In genomic region chr6:20126789-20127653, GRCh38 we compare ENCODE assay signal across 9 cellular contexts.
DNase-seq lines count a peak whose midpoint lies in the region; ATAC-seq and TF ChIP-seq lines count a peak whose summit lies in the region.
"Had no signal": no experiment of that assay in that cellular context is flagged by ENCODE, and none has a peak within 500 bp of the region (broad histone marks: within the 10 kb centered on the region; RNA-seq: fewer than 3 reads in every experiment).

No MANE protein-coding gene starts in this region.

- ATAC-seq in GM21515 (IDR thresholded peaks at IDR 0.05; ENCODE audit: unreplicated experiment) = peak; percentile 91
- peak; percentile 70 for ATAC-seq in stimulated activated naive CD8-positive, alpha-beta T cell treated with anti-CD3 and anti-CD28 coated beads, Interleukin-15, amount 100 ng/mL, for 72 hours

- H3K27me3 Mint-ChIP-seq in stimulated activated naive CD8-positive, alpha-beta T cell treated with anti-CD3 and anti-CD28 coated beads, Interleukin-15, amount 100 ng/mL, for 72 hours = no peaks in the 10 kb centered on the region
- H3K27me3 Mint-ChIP-seq: activated naive CD8-positive, alpha-beta T cell had no signal

- H3K27ac ChIP-seq in OCI-LY1 (ENCODE audit: low read depth, low read length, poor library complexity, severe bottlenecking) (no peak overlapping the region), fibroblast of lung (ENCODE audit: insufficient read depth, low read length) (no peak overlapping the region), neural cell (ENCODE audit: low read length) (no peak overlapping the region)

- no peaks in the 10 kb centered on the region for H3K79me2 ChIP-seq in OCI-LY1 (ENCODE audit: insufficient read depth, low read length)
- no peaks in the 10 kb centered on the region for H3K79me2 ChIP-seq in fibroblast of lung (ENCODE audit: control insufficient read depth, insufficient read depth, low read length)
- H3K79me2 ChIP-seq in neural cell (replicated peaks; ENCODE audit: insufficient read depth, low read length) = no peaks in the 10 kb centered on the region

- H3K36me3 ChIP-seq in OCI-LY1 (ENCODE audit: insufficient read depth, low read length) = no peaks in the 10 kb centered on the region
- no peaks in the 10 kb centered on the region for H3K36me3 ChIP-seq in fibroblast of lung (ENCODE audit: control insufficient read depth, insufficient read depth, low read length)
- no peaks in the 10 kb centered on the region for H3K36me3 ChIP-seq in neural cell (ENCODE audit: insufficient read depth, low read length)

- H3K4me3 ChIP-seq in OCI-LY1 (ENCODE audit: low read depth, low read length, poor library complexity, severe bottlenecking) (no peak overlapping the region), fibroblast of lung (replicated peaks in 1 of 4; ENCODE audit: control extremely low read depth in 1 of 4, insufficient read depth in 1 of 4, low read depth in 3 of 4, low read length in 4 of 4) (no peak overlapping the region), neural cell (ENCODE audit: low read length) (no peak overlapping the region)

- TF ChIP-seq EP300 in Ishikawa (IDR thresholded peaks at IDR 0.05; ENCODE audit: borderline replicate concordance) = no peak
- TF ChIP-seq EP300 in neural cell (conservative IDR thresholded peaks at IDR 0.05; ENCODE audit: poor library complexity, severe bottlenecking) = no peak

- H3K4me3 Mint-ChIP-seq in stimulated activated naive CD8-positive, alpha-beta T cell treated with anti-CD3 and anti-CD28 coated beads, Interleukin-15, amount 100 ng/mL, for 72 hours = no peak overlapping the region
- H3K4me3 Mint-ChIP-seq: activated naive CD8-positive, alpha-beta T cell had no signal

- no peaks in the 10 kb centered on the region for H3K9me3 Mint-ChIP-seq in stimulated activated naive CD8-positive, alpha-beta T cell treated with anti-CD3 and anti-CD28 coated beads, Interleukin-15, amount 100 ng/mL, for 72 hours

- H3K9me2 ChIP-seq in OCI-LY1 (ENCODE audit: low read depth, low read length) (no peaks in the 10 kb centered on the region), neural cell (ENCODE audit: insufficient read depth, low read length) (no peaks in the 10 kb centered on the region)

- H3K27me3 ChIP-seq in OCI-LY1 (ENCODE audit: insufficient read depth, low read length) (no peaks in the 10 kb centered on the region), fibroblast of lung (ENCODE audit: control insufficient read depth, insufficient read depth, low read length) (no peaks in the 10 kb centered on the region), neural cell (ENCODE audit: insufficient read depth, low read depth, low read length) (no peaks in the 10 kb centered on the region)

- H4K20me1 ChIP-seq in OCI-LY1 (ENCODE audit: insufficient read depth, low read length) = no peaks in the 10 kb centered on the region
- H4K20me1 ChIP-seq in fibroblast of lung (ENCODE audit: control insufficient read depth, extremely low read depth, insufficient read depth, low read length) = no peaks in the 10 kb centered on the region
- no peaks in the 10 kb centered on the region for H4K20me1 ChIP-seq in neural cell (ENCODE audit: insufficient read depth)

- H3K27ac Mint-ChIP-seq in stimulated activated naive CD8-positive, alpha-beta T cell treated with anti-CD3 and anti-CD28 coated beads, Interleukin-15, amount 100 ng/mL, for 72 hours = no peak overlapping the region
- H3K27ac Mint-ChIP-seq: activated naive CD8-positive, alpha-beta T cell had no signal

- H3K9ac ChIP-seq in OCI-LY1 (ENCODE audit: low read length) (no peak overlapping the region), fibroblast of lung (ENCODE audit: insufficient read depth, low read length) (no peak overlapping the region), neural cell (ENCODE audit: low read length) (no peak overlapping the region)

- peak; percentile 87 for TF ChIP-seq CTCF in OCI-LY1 (IDR thresholded peaks at IDR 0.05; ENCODE audit: low read length)
- peak; percentile 86 to 99 for TF ChIP-seq CTCF in fibroblast of lung (conservative IDR thresholded peaks at IDR 0.05 in 1 of 2, IDR thresholded peaks at IDR 0.05 in 1 of 2; ENCODE audit: low read depth in 1 of 2, low read length in 2 of 2)
- TF ChIP-seq CTCF in neural cell (IDR thresholded peaks at IDR 0.05; ENCODE audit: poor library complexity, severe bottlenecking) = peak; percentile 47

- H3F3A ChIP-seq in OCI-LY1 (ENCODE audit: insufficient read depth, low read length) (no peaks in the 10 kb centered on the region), neural cell (ENCODE audit: insufficient read depth, low read length, poor library complexity, severe bottlenecking) (no peaks in the 10 kb centered on the region)

- H3K4me1 Mint-ChIP-seq in stimulated activated naive CD8-positive, alpha-beta T cell treated with anti-CD3 and anti-CD28 coated beads, Interleukin-15, amount 100 ng/mL, for 72 hours = peaks cover 5% of the 10 kb centered on the region

- in situ Hi-C loops in Caki2 (cut with HindIII; ENCODE audit: low pct_unique_long_range_greater_than_20kb, low sequenced_read_pairs) = no loop called here

- peak; percentile 80 for TF ChIP-seq RAD21 in Ishikawa (IDR thresholded peaks at IDR 0.05; ENCODE audit: low read depth)
- peak; percentile 27 for TF ChIP-seq RAD21 in neural cell (conservative IDR thresholded peaks at IDR 0.05)

- H3K4me2 ChIP-seq in OCI-LY1 (ENCODE audit: low read length) (no peak overlapping the region), fibroblast of lung (ENCODE audit: extremely low read depth, insufficient read depth, low read length) (no peak overlapping the region), neural cell (ENCODE audit: low read length) (no peak overlapping the region)

- no peaks in the 10 kb centered on the region for H3K9me3 ChIP-seq in OCI-LY1 (ENCODE audit: low read length)
- H3K9me3 ChIP-seq in fibroblast of lung (ENCODE audit: control insufficient read depth, insufficient read depth, low read depth, low read length) = no peaks in the 10 kb centered on the region
- H3K9me3 ChIP-seq in neural cell (ENCODE audit: low read length) = no peaks in the 10 kb centered on the region

- H3K4me1 ChIP-seq in OCI-LY1 (ENCODE audit: insufficient read depth, low read length, severe bottlenecking) = no peaks in the 10 kb centered on the region
- H3K4me1 ChIP-seq in fibroblast of lung (ENCODE audit: control insufficient read depth, extremely low read depth, insufficient read depth, low read length) = no peaks in the 10 kb centered on the region

- H2AFZ ChIP-seq in OCI-LY1 (ENCODE audit: low read length) (no peak overlapping the region), fibroblast of lung (ENCODE audit: low read length) (peak overlapping the region; percentile 7), neural cell (ENCODE audit: low read depth, low read length) (no peak overlapping the region)

- DNase-seq in Caki2 (ENCODE audit: low read depth) (peak; percentile 55), activated T-cell treated with anti-CD3 and anti-CD28 coated beads for 24 hours (ENCODE audit: low read depth) (peak; percentile 42), fibroblast of lung (ENCODE audit: low read depth in 2 of 2) (peak; percentile 22 to 50)
- DNase-seq in stimulated activated naive CD8-positive, alpha-beta T cell treated with anti-CD3 and anti-CD28 coated beads, Interleukin-15, amount 100 ng/mL, for 72 hours = peak; percentile 36 to 40

TF ChIP-seq in Ishikawa, 13 proteins besides CTCF, POLR2A, EP300 and RAD21 (continues in another document):
- TF ChIP-seq, protein P1, sequence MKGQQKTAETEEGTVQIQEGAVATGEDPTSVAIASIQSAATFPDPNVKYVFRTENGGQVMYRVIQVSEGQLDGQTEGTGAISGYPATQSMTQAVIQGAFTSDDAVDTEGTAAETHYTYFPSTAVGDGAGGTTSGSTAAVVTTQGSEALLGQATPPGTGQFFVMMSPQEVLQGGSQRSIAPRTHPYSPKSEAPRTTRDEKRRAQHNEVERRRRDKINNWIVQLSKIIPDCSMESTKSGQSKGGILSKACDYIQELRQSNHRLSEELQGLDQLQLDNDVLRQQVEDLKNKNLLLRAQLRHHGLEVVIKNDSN (IDR thresholded peaks at IDR 0.05) = no peak
- TF ChIP-seq YY1 (IDR thresholded peaks at IDR 0.05; ENCODE audit: low read depth) (no peak; the same call in 1 of the 2 replicates), ZBTB7A (IDR thresholded peaks at IDR 0.05; ENCODE audit: low read depth) (no peak), TCF12 (IDR thresholded peaks at IDR 0.05; ENCODE audit: low read depth) (no peak), TAF1 (IDR thresholded peaks at IDR 0.05; ENCODE audit: low read depth) (no peak)

TF ChIP-seq in neural cell, 6 proteins besides CTCF, POLR2A, EP300 and RAD21:
- TF ChIP-seq SMC3 (conservative IDR thresholded peaks at IDR 0.05; ENCODE audit: poor library complexity) (no peak), TAF1 (IDR thresholded peaks at IDR 0.05; ENCODE audit: low read depth) (no peak), POLR2AphosphoS5 (IDR thresholded peaks at IDR 0.05) (no peak), MXI1 (conservative IDR thresholded peaks at IDR 0.05; ENCODE audit: poor library complexity, severe bottlenecking) (no peak), EZH2 (IDR thresholded peaks at IDR 0.05; ENCODE audit: borderline replicate concordance, insufficient read depth, low read length, poor library complexity, severe bottlenecking) (no peak)
- TF ChIP-seq, protein P2, sequence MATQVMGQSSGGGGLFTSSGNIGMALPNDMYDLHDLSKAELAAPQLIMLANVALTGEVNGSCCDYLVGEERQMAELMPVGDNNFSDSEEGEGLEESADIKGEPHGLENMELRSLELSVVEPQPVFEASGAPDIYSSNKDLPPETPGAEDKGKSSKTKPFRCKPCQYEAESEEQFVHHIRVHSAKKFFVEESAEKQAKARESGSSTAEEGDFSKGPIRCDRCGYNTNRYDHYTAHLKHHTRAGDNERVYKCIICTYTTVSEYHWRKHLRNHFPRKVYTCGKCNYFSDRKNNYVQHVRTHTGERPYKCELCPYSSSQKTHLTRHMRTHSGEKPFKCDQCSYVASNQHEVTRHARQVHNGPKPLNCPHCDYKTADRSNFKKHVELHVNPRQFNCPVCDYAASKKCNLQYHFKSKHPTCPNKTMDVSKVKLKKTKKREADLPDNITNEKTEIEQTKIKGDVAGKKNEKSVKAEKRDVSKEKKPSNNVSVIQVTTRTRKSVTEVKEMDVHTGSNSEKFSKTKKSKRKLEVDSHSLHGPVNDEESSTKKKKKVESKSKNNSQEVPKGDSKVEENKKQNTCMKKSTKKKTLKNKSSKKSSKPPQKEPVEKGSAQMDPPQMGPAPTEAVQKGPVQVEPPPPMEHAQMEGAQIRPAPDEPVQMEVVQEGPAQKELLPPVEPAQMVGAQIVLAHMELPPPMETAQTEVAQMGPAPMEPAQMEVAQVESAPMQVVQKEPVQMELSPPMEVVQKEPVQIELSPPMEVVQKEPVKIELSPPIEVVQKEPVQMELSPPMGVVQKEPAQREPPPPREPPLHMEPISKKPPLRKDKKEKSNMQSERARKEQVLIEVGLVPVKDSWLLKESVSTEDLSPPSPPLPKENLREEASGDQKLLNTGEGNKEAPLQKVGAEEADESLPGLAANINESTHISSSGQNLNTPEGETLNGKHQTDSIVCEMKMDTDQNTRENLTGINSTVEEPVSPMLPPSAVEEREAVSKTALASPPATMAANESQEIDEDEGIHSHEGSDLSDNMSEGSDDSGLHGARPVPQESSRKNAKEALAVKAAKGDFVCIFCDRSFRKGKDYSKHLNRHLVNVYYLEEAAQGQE (IDR thresholded peaks at IDR 0.05; ENCODE audit: borderline replicate concordance) = no peak
